In genomic region chr13:79647518-79647917, GRCh38 we compare ENCODE assay signal across 15 cellular contexts.
DNase-seq lines count a peak whose midpoint lies in the region; ATAC-seq and TF ChIP-seq lines count a peak whose summit lies in the region.
"Had no signal": no experiment of that assay in that cellular context is flagged by ENCODE, and none has a peak within 500 bp of the region (broad histone marks: within the 10 kb centered on the region; RNA-seq: fewer than 3 reads in every experiment).

No MANE protein-coding gene starts in this region.

- H3K36me3 Mint-ChIP-seq in activated naive CD4-positive, alpha-beta T cell treated with anti-CD3 and anti-CD28 coated beads, Interleukin-2, amount 10 ng/mL, durations not matched to agents 7 days and 5 days: no peaks in the 10 kb centered on the region
- H3K36me3 Mint-ChIP-seq: neural progenitor cell had no signal

- H3K9me3 Mint-ChIP-seq in activated naive CD4-positive, alpha-beta T cell treated with anti-CD3 and anti-CD28 coated beads, Interleukin-2, amount 10 ng/mL, durations not matched to agents 7 days and 5 days: no peaks in the 10 kb centered on the region
- H3K9me3 Mint-ChIP-seq: neural progenitor cell had no signal

- H3K9me3 ChIP-seq in cardiac muscle cell (ENCODE audit: low read depth): no peaks in the 10 kb centered on the region
- no peaks in the 10 kb centered on the region for H3K9me3 ChIP-seq in heart left ventricle
- H3K9me3 ChIP-seq in SJCRH30 (replicated peaks): no peaks in the 10 kb centered on the region
- no peaks in the 10 kb centered on the region for H3K9me3 ChIP-seq in gastroesophageal sphincter
- H3K9me3 ChIP-seq: adrenal gland, upper lobe of left lung had no signal

- no peak overlapping the region for H3K4me3 Mint-ChIP-seq in activated naive CD4-positive, alpha-beta T cell treated with anti-CD3 and anti-CD28 coated beads, Interleukin-2, amount 10 ng/mL, durations not matched to agents 7 days and 5 days
- H3K4me3 Mint-ChIP-seq: neural progenitor cell had no signal

- H3K4me3 ChIP-seq in cardiac muscle cell: no peak overlapping the region
- H3K4me3 ChIP-seq in heart left ventricle: no peak overlapping the region
- no peak overlapping the region for H3K4me3 ChIP-seq in SJCRH30
- no peak overlapping the region for H3K4me3 ChIP-seq in gastroesophageal sphincter
- H3K4me3 ChIP-seq: adrenal gland, neural progenitor cell, upper lobe of left lung had no signal

- TF ChIP-seq CTCF in cardiac muscle cell (IDR thresholded peaks at IDR 0.05; ENCODE audit: low read depth, low read length): no peak
- TF ChIP-seq CTCF in heart left ventricle (IDR thresholded peaks at IDR 0.05): no peak
- no peak for TF ChIP-seq CTCF in gastroesophageal sphincter (IDR thresholded peaks at IDR 0.05)

- WGBS in heart left ventricle, 4 donors: 39 to 61% (median 55%) methylated on average over 2 of the region's 2 CpGs
- 75 to 85% methylated on average over 1 to 2 of the region's 2 CpGs for WGBS in gastroesophageal sphincter (ENCODE audit: low coverage in 1 of 2), 2 donors

- intact Hi-C loops in heart left ventricle (cut with DNase I): no loop called here

- H3K4me1 ChIP-seq in cardiac muscle cell (ENCODE audit: low read depth): peaks cover 16% of the 10 kb centered on the region
- H3K4me1 ChIP-seq in heart left ventricle: peaks cover 0 to 19% (median 0%) of the 10 kb centered on the region in 12 donors
- H3K4me1 ChIP-seq in SJCRH30: peaks cover 36% of the 10 kb centered on the region
- H3K4me1 ChIP-seq in gastroesophageal sphincter: no peaks in the 10 kb centered on the region
- H3K4me1 ChIP-seq: adrenal gland, neural progenitor cell, upper lobe of left lung had no signal

- peak overlapping the region; percentile 47 for H3K27ac ChIP-seq in cardiac muscle cell
- no peak overlapping the region for H3K27ac ChIP-seq in heart left ventricle
- peak overlapping the region; percentile 56 for H3K27ac ChIP-seq in SJCRH30
- no peak overlapping the region for H3K27ac ChIP-seq in gastroesophageal sphincter
- H3K27ac ChIP-seq: adrenal gland, neural progenitor cell, upper lobe of left lung had no signal

- no peak for TF ChIP-seq EP300 in gastroesophageal sphincter (IDR thresholded peaks at IDR 0.05)

- H3K27me3 Mint-ChIP-seq in activated naive CD4-positive, alpha-beta T cell treated with anti-CD3 and anti-CD28 coated beads, Interleukin-2, amount 10 ng/mL, durations not matched to agents 7 days and 5 days: no peaks in the 10 kb centered on the region

- no peaks in the 10 kb centered on the region for H3K27me3 ChIP-seq in cardiac muscle cell
- no peaks in the 10 kb centered on the region for H3K27me3 ChIP-seq in heart left ventricle
- no peaks in the 10 kb centered on the region for H3K27me3 ChIP-seq in SJCRH30
- no peaks in the 10 kb centered on the region for H3K27me3 ChIP-seq in gastroesophageal sphincter
- H3K27me3 ChIP-seq: adrenal gland, neural progenitor cell, upper lobe of left lung had no signal

- TF ChIP-seq POLR2A in heart left ventricle (IDR thresholded peaks at IDR 0.05) (no peak), gastroesophageal sphincter (IDR thresholded peaks at IDR 0.05) (no peak)

- no peaks in the 10 kb centered on the region for H3K4me1 Mint-ChIP-seq in activated naive CD4-positive, alpha-beta T cell treated with anti-CD3 and anti-CD28 coated beads, Interleukin-2, amount 10 ng/mL, durations not matched to agents 7 days and 5 days

- CTCF ChIA-PET in activated naive CD4-positive, alpha-beta T cell treated with anti-CD3 and anti-CD28 coated beads, Interleukin-2, amount 10 ng/mL, durations not matched to agents 7 days and 5 days (lab: Charles Lee): no interaction called here

- DNase-seq in cardiac muscle cell (ENCODE audit: low read depth in 1 of 2, low spot score in 1 of 2) (no peak), heart left ventricle (no peak), SJCRH30 (peak; percentile 74 to 82), left kidney (ENCODE audit: low read depth, low spot score) (peak; percentile 56), amniotic stem cell (lab: John Stamatoyannopoulos, UW) (no peak)
- DNase-seq in activated naive CD4-positive, alpha-beta T cell treated with anti-CD3 and anti-CD28 coated beads, Interleukin-2, amount 10 ng/mL, durations not matched to agents 7 days and 5 days: no peak
- DNase-seq: activated CD4-positive, CD25-positive, alpha-beta regulatory T cell treated with anti-CD3 and anti-CD28 coated beads, Interleukin-2, amount 50 U/mL, for 72 hours; adrenal gland; cortex of kidney; left colon; SW 1271; upper lobe of left lung had no signal

- H3K36me3 ChIP-seq in cardiac muscle cell (no peaks in the 10 kb centered on the region), heart left ventricle (no peaks in the 10 kb centered on the region), SJCRH30 (no peaks in the 10 kb centered on the region), gastroesophageal sphincter (no peaks in the 10 kb centered on the region)
- H3K36me3 ChIP-seq: adrenal gland, neural progenitor cell, upper lobe of left lung had no signal

- no peak overlapping the region for H3K27ac Mint-ChIP-seq in activated naive CD4-positive, alpha-beta T cell treated with anti-CD3 and anti-CD28 coated beads, Interleukin-2, amount 10 ng/mL, durations not matched to agents 7 days and 5 days

- ATAC-seq in heart left ventricle: no peak
- ATAC-seq in gastroesophageal sphincter: no peak
- no peak for ATAC-seq in GM21367 (IDR thresholded peaks at IDR 0.05; ENCODE audit: unreplicated experiment)
- ATAC-seq: left colon had no signal

Comparison
In these comparisons a context has a peak if more than half of its experiments do, and no peak if none do; other contexts are left out.
1. H3K27ac ChIP-seq: peak in cardiac muscle cell (single experiment) and SJCRH30 (single experiment); none in heart left ventricle (0 of 12) and gastroesophageal sphincter (0 of 4).
2. DNase-seq: peak in SJCRH30 (2 of 2) and left kidney (single experiment); none in cardiac muscle cell (0 of 2), heart left ventricle (0 of 5), amniotic stem cell (single experiment) and activated naive CD4-positive, alpha-beta T cell treated with anti-CD3 and anti-CD28 coated beads, Interleukin-2, amount 10 ng/mL, durations not matched to agents 7 days and 5 days (single experiment).